In the genomic region with DNA sequence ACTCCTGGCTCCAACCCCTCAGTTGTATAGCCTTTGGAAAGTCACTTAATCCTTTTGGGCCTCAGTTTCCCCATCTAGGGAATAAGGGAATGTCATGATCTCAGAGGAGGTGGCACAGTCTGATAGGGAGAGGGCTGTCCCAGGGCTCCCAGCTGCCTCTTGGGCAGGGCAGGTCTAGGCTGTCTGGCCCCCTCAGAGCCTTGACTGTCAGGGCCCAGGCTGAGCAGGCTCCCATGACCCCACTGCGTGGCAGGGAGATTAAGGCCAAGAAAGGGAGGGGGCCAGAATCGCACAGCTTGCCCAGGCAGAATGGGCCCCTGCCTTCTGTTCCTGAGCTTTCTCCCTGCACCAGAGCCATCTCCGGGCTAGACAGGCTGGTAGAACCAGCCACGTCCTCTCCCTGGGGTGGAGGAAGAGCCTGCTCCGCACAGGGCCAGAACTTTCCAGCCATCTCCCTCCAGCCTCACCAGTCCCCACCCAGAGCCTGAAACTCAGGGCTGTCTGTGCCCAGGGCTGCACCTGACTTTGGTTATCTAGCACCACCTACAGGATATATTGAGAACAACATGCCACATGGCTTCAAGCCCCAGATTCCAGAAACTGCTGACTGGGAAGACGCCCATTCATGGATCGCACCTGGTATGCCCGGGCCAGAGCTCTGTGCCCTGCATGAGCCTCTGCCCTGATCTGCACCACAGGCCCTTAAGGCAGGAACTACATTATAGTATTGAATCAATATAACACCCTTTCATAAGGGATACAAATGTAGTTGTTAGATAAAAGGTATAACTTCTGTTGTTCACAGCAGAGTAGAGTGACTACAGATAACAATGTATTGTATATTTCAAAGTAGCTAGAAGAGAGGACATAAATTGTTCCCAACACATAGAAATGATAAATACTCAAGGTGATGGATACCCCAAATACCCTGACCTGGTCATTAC, we compare ENCODE assay signal across 1 cellular context.
A peak's percentile ranks its signal among the peaks of the same experiment; 100 is the strongest.
TF ChIP-seq lines count a peak whose summit lies in the region.

No MANE protein-coding gene starts in this region.

TF ChIP-seq in K562, 482 proteins besides CTCF, POLR2A, EP300 and RAD21 (continued from another document and continues in another):
- TF ChIP-seq ZNF444 (CRISPR knock-in tag; IDR thresholded peaks at IDR 0.05) = no peak
- no peak for TF ChIP-seq SETDB1 (IDR thresholded peaks at IDR 0.05; ENCODE audit: low read length)
- no peak for TF ChIP-seq OTX1 (CRISPR knock-in tag; IDR thresholded peaks at IDR 0.05)
- TF ChIP-seq ZSCAN29 (IDR thresholded peaks at IDR 0.05) = no peak
- no peak for TF ChIP-seq CBFB (CRISPR knock-in tag; IDR thresholded peaks at IDR 0.05)
- no peak for TF ChIP-seq ZNF57 (CRISPR knock-in tag; IDR thresholded peaks at IDR 0.05)
- TF ChIP-seq RB1 (IDR thresholded peaks at IDR 0.05; ENCODE audit: low read depth) = peak; percentile 83
- TF ChIP-seq TCF3 (CRISPR knock-in tag; IDR thresholded peaks at IDR 0.05) = no peak
- TF ChIP-seq SP1 (CRISPR knock-in tag; IDR thresholded peaks at IDR 0.05) = 0 out of 2 replicates have a peak, but pooled peaks have one; percentile 40
- TF ChIP-seq, protein P1, sequence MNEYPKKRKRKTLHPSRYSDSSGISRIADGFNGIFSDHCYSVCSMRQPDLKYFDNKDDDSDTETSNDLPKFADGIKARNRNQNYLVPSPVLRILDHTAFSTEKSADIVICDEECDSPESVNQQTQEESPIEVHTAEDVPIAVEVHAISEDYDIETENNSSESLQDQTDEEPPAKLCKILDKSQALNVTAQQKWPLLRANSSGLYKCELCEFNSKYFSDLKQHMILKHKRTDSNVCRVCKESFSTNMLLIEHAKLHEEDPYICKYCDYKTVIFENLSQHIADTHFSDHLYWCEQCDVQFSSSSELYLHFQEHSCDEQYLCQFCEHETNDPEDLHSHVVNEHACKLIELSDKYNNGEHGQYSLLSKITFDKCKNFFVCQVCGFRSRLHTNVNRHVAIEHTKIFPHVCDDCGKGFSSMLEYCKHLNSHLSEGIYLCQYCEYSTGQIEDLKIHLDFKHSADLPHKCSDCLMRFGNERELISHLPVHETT (CRISPR knock-in tag; conservative IDR thresholded peaks at IDR 0.05 in 1 of 2, IDR thresholded peaks at IDR 0.05 in 1 of 2) = no peak
- 0 out of 2 replicates have a peak, but pooled peaks have one; percentile 57 for TF ChIP-seq NFE2 (IDR thresholded peaks at IDR 0.05; ENCODE audit: low read depth)
- TF ChIP-seq CBFA2T3 (IDR thresholded peaks at IDR 0.05) = no peak
- TF ChIP-seq, protein P2, sequence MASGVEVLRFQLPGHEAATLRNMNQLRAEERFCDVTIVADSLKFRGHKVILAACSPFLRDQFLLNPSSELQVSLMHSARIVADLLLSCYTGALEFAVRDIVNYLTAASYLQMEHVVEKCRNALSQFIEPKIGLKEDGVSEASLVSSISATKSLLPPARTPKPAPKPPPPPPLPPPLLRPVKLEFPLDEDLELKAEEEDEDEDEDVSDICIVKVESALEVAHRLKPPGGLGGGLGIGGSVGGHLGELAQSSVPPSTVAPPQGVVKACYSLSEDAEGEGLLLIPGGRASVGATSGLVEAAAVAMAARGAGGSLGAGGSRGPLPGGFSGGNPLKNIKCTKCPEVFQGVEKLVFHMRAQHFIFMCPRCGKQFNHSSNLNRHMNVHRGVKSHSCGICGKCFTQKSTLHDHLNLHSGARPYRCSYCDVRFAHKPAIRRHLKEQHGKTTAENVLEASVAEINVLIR (CRISPR knock-in tag; IDR thresholded peaks at IDR 0.05) = no peak
- no peak for TF ChIP-seq RBM22 (IDR thresholded peaks at IDR 0.05; ENCODE audit: low read depth, low read length, poor library complexity, severe bottlenecking)
- peak; percentile 58; the same call in 1 of the 2 replicates for TF ChIP-seq L3MBTL2 (IDR thresholded peaks at IDR 0.05)
- TF ChIP-seq, protein P3, sequence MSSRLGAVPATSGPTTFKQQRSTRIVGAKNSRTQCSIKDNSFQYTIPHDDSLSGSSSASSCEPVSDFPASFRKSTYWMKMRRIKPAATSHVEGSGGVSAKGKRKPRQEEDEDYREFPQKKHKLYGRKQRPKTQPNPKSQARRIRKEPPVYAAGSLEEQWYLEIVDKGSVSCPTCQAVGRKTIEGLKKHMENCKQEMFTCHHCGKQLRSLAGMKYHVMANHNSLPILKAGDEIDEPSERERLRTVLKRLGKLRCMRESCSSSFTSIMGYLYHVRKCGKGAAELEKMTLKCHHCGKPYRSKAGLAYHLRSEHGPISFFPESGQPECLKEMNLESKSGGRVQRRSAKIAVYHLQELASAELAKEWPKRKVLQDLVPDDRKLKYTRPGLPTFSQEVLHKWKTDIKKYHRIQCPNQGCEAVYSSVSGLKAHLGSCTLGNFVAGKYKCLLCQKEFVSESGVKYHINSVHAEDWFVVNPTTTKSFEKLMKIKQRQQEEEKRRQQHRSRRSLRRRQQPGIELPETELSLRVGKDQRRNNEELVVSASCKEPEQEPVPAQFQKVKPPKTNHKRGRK (tag; IDR thresholded peaks at IDR 0.05) = no peak
- no peak for TF ChIP-seq TRIM24 (IDR thresholded peaks at IDR 0.05)
- no peak for TF ChIP-seq RBM15 (IDR thresholded peaks at IDR 0.05; ENCODE audit: insufficient read depth, low read length)
- TF ChIP-seq SMAD4 (CRISPR knock-in tag; conservative IDR thresholded peaks at IDR 0.05) = no peak
- no peak for TF ChIP-seq RFX7 (CRISPR knock-in tag; IDR thresholded peaks at IDR 0.05)
- TF ChIP-seq CBX5 (IDR thresholded peaks at IDR 0.05; ENCODE audit: borderline replicate concordance, low read depth) = no peak
- no peak for TF ChIP-seq TARDBP (IDR thresholded peaks at IDR 0.05)
- TF ChIP-seq, protein P4, sequence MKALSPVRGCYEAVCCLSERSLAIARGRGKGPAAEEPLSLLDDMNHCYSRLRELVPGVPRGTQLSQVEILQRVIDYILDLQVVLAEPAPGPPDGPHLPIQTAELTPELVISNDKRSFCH (CRISPR knock-in tag; IDR thresholded peaks at IDR 0.05) = no peak
- TF ChIP-seq, protein P4 (tag; IDR thresholded peaks at IDR 0.05) = no peak
- TF ChIP-seq ESRRA (IDR thresholded peaks at IDR 0.05; ENCODE audit: borderline replicate concordance, low read depth) = no peak
- TF ChIP-seq BDP1 (IDR thresholded peaks at IDR 0.05; ENCODE audit: insufficient read depth, insufficient read length) = no peak
- TF ChIP-seq, protein P5, sequence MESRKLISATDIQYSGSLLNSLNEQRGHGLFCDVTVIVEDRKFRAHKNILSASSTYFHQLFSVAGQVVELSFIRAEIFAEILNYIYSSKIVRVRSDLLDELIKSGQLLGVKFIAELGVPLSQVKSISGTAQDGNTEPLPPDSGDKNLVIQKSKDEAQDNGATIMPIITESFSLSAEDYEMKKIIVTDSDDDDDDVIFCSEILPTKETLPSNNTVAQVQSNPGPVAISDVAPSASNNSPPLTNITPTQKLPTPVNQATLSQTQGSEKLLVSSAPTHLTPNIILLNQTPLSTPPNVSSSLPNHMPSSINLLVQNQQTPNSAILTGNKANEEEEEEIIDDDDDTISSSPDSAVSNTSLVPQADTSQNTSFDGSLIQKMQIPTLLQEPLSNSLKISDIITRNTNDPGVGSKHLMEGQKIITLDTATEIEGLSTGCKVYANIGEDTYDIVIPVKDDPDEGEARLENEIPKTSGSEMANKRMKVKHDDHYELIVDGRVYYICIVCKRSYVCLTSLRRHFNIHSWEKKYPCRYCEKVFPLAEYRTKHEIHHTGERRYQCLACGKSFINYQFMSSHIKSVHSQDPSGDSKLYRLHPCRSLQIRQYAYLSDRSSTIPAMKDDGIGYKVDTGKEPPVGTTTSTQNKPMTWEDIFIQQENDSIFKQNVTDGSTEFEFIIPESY (CRISPR knock-in tag; IDR thresholded peaks at IDR 0.05) = no peak
- TF ChIP-seq BCOR (IDR thresholded peaks at IDR 0.05) = no peak
- no peak for TF ChIP-seq SREBF2 (CRISPR knock-in tag; IDR thresholded peaks at IDR 0.05)
- TF ChIP-seq, protein P6, sequence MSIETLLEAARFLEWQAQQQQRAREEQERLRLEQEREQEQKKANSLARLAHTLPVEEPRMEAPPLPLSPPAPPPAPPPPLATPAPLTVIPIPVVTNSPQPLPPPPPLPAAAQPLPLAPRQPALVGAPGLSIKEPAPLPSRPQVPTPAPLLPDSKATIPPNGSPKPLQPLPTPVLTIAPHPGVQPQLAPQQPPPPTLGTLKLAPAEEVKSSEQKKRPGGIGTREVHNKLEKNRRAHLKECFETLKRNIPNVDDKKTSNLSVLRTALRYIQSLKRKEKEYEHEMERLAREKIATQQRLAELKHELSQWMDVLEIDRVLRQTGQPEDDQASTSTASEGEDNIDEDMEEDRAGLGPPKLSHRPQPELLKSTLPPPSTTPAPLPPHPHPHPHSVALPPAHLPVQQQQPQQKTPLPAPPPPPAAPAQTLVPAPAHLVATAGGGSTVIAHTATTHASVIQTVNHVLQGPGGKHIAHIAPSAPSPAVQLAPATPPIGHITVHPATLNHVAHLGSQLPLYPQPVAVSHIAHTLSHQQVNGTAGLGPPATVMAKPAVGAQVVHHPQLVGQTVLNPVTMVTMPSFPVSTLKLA (conservative IDR thresholded peaks at IDR 0.05) = peak in 1 of 2 experiments; percentile 78; a peak in 2 of 4 replicates
- TF ChIP-seq MTF1 (CRISPR knock-in tag; IDR thresholded peaks at IDR 0.05; ENCODE audit: borderline replicate concordance) = no peak
- no peak for TF ChIP-seq YBX1 (IDR thresholded peaks at IDR 0.05)
- peak; percentile 74 for TF ChIP-seq EP400 (IDR thresholded peaks at IDR 0.05)
- TF ChIP-seq, protein P7, sequence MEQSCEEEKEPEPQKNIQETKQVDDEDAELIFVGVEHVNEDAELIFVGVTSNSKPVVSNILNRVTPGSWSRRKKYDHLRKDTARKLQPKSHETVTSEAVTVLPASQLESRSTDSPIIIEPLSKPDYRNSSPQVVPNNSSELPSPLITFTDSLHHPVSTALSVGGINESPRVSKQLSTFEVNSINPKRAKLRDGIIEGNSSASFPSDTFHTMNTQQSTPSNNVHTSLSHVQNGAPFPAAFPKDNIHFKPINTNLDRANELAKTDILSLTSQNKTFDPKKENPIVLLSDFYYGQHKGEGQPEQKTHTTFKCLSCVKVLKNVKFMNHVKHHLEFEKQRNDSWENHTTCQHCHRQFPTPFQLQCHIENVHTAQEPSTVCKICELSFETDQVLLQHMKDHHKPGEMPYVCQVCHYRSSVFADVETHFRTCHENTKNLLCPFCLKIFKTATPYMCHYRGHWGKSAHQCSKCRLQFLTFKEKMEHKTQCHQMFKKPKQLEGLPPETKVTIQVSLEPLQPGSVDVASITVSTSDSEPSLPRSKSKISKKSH (CRISPR knock-in tag; IDR thresholded peaks at IDR 0.05) = no peak
- no peak for TF ChIP-seq CEBPB (tag; IDR thresholded peaks at IDR 0.05)
- TF ChIP-seq ZNF778 (CRISPR knock-in tag; IDR thresholded peaks at IDR 0.05) = no peak
- TF ChIP-seq, protein P8, sequence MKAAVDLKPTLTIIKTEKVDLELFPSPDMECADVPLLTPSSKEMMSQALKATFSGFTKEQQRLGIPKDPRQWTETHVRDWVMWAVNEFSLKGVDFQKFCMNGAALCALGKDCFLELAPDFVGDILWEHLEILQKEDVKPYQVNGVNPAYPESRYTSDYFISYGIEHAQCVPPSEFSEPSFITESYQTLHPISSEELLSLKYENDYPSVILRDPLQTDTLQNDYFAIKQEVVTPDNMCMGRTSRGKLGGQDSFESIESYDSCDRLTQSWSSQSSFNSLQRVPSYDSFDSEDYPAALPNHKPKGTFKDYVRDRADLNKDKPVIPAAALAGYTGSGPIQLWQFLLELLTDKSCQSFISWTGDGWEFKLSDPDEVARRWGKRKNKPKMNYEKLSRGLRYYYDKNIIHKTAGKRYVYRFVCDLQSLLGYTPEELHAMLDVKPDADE (conservative IDR thresholded peaks at IDR 0.05; ENCODE audit: control insufficient read depth, low read depth, low read length) = no peak
- peak; percentile 46; the same call in 1 of the 2 replicates for TF ChIP-seq ATF7 (IDR thresholded peaks at IDR 0.05)
- TF ChIP-seq GABPB1 (CRISPR knock-in tag; IDR thresholded peaks at IDR 0.05) = no peak
- TF ChIP-seq ELF2 (CRISPR knock-in tag; IDR thresholded peaks at IDR 0.05) = no peak
- TF ChIP-seq, protein P9, sequence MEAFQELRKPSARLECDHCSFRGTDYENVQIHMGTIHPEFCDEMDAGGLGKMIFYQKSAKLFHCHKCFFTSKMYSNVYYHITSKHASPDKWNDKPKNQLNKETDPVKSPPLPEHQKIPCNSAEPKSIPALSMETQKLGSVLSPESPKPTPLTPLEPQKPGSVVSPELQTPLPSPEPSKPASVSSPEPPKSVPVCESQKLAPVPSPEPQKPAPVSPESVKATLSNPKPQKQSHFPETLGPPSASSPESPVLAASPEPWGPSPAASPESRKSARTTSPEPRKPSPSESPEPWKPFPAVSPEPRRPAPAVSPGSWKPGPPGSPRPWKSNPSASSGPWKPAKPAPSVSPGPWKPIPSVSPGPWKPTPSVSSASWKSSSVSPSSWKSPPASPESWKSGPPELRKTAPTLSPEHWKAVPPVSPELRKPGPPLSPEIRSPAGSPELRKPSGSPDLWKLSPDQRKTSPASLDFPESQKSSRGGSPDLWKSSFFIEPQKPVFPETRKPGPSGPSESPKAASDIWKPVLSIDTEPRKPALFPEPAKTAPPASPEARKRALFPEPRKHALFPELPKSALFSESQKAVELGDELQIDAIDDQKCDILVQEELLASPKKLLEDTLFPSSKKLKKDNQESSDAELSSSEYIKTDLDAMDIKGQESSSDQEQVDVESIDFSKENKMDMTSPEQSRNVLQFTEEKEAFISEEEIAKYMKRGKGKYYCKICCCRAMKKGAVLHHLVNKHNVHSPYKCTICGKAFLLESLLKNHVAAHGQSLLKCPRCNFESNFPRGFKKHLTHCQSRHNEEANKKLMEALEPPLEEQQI (IDR thresholded peaks at IDR 0.05) = no peak
- TF ChIP-seq SMARCC2 (IDR thresholded peaks at IDR 0.05; ENCODE audit: low read depth) = no peak
- TF ChIP-seq, protein P10, sequence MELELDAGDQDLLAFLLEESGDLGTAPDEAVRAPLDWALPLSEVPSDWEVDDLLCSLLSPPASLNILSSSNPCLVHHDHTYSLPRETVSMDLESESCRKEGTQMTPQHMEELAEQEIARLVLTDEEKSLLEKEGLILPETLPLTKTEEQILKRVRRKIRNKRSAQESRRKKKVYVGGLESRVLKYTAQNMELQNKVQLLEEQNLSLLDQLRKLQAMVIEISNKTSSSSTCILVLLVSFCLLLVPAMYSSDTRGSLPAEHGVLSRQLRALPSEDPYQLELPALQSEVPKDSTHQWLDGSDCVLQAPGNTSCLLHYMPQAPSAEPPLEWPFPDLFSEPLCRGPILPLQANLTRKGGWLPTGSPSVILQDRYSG (tag; conservative IDR thresholded peaks at IDR 0.05; ENCODE audit: low read depth) = no peak
- TF ChIP-seq, protein P11, sequence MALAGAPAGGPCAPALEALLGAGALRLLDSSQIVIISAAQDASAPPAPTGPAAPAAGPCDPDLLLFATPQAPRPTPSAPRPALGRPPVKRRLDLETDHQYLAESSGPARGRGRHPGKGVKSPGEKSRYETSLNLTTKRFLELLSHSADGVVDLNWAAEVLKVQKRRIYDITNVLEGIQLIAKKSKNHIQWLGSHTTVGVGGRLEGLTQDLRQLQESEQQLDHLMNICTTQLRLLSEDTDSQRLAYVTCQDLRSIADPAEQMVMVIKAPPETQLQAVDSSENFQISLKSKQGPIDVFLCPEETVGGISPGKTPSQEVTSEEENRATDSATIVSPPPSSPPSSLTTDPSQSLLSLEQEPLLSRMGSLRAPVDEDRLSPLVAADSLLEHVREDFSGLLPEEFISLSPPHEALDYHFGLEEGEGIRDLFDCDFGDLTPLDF (CRISPR knock-in tag; IDR thresholded peaks at IDR 0.05) = 0 out of 2 replicates have a peak, but pooled peaks have one; percentile 43
- no peak for TF ChIP-seq ZNF583 (CRISPR knock-in tag; IDR thresholded peaks at IDR 0.05)
- TF ChIP-seq NELFE (IDR thresholded peaks at IDR 0.05; ENCODE audit: insufficient read depth, insufficient read length) = no peak
- peak; percentile 79 for TF ChIP-seq CTBP1 (IDR thresholded peaks at IDR 0.05; ENCODE audit: borderline replicate concordance)
